16 cellular contexts compared by ENCODE assay signal in genomic region chr3:20047341-20047779, GRCh38. TPM values are rescaled to one million over a fixed set of nuclear protein-coding genes. Genes with fewer than 3 reads are reported as not detected.
DNase-seq lines count a peak whose midpoint lies in the region; ATAC-seq and TF ChIP-seq lines count a peak whose summit lies in the region.
"Had no signal": no experiment of that assay in that cellular context is flagged by ENCODE, and none has a peak within 500 bp of the region (broad histone marks: within the 10 kb centered on the region; RNA-seq: fewer than 3 reads in every experiment).

No MANE protein-coding gene starts in this region.

- H3K36me3 Mint-ChIP-seq in CD14-positive monocyte (peaks cover 4% of the 10 kb centered on the region in 2 donors), MCF 10A (ENCODE audit: insufficient read depth, unreplicated experiment) (no peaks in the 10 kb centered on the region)
- H3K36me3 Mint-ChIP-seq in naive thymus-derived CD4-positive, alpha-beta T cell = peaks cover 0 to 19% (median 2%) of the 10 kb centered on the region in 5 donors

- H3K4me1 ChIP-seq in KMS-11 (ENCODE audit: low read depth, poor library complexity, severe bottlenecking) (peaks cover 74% of the 10 kb centered on the region), sigmoid colon (peaks cover 0 to 52% (median 47%) of the 10 kb centered on the region in 4 donors)
- H3K4me1 ChIP-seq in naive thymus-derived CD4-positive, alpha-beta T cell (ENCODE audit: control insufficient read depth in 2 of 2, insufficient read depth in 2 of 2, low read length in 2 of 2) = peaks cover 34 to 40% of the 10 kb centered on the region in 2 donors

- H3K4me1 Mint-ChIP-seq in CD14-positive monocyte (peaks cover 45% of the 10 kb centered on the region), MCF 10A (ENCODE audit: insufficient read depth, unreplicated experiment) (peaks cover 13% of the 10 kb centered on the region)
- H3K4me1 Mint-ChIP-seq in naive thymus-derived CD4-positive, alpha-beta T cell = peaks cover 58 to 95% (median 86%) of the 10 kb centered on the region in 7 donors

- no peaks in the 10 kb centered on the region for H3K9me3 ChIP-seq in sigmoid colon
- no peaks in the 10 kb centered on the region for H3K9me3 ChIP-seq in naive thymus-derived CD4-positive, alpha-beta T cell (ENCODE audit: control insufficient read depth in 2 of 3, low read length in 3 of 3)
- H3K9me3 ChIP-seq: left lung had no signal

- DNase-seq in CD14-positive monocyte (ENCODE audit: low spot score) = no peak
- DNase-seq in sigmoid colon = no peak
- DNase-seq in MCF 10A (ENCODE audit: unreplicated experiment) = no peak
- no peak for DNase-seq in NCI-H187 treated with DMSO at 0.1 percent for 48 hours (lab: John Stamatoyannopoulos, UW)
- DNase-seq in naive thymus-derived CD4-positive, alpha-beta T cell = no peak
- DNase-seq: activated T-cell treated with anti-CD3 and anti-CD28 coated beads, Interleukin-2, amount 50 U/mL, for 4 hours; aorta; cortex of kidney; IMR-90; left lung; NCI-H446; WERI-Rb-1 had no signal

- TF ChIP-seq POLR2A in sigmoid colon (IDR thresholded peaks at IDR 0.05) = no peak

- H3K4me3 ChIP-seq in KMS-11 (IDR thresholded peaks at IDR 0.05; ENCODE audit: insufficient read depth, low read depth, low read length) (no peak overlapping the region), sigmoid colon (no peak overlapping the region)
- H3K4me3 ChIP-seq in naive thymus-derived CD4-positive, alpha-beta T cell (ENCODE audit: low read length) = no peak overlapping the region
- H3K4me3 ChIP-seq: left lung had no signal

- CTCF ChIA-PET in MCF 10A (lab: Yijun Ruan, JAX) = no interaction called here
- CTCF ChIA-PET in naive thymus-derived CD4-positive, alpha-beta T cell (lab: Charles Lee) = no interaction called here

- H3K27me3 Mint-ChIP-seq in CD14-positive monocyte (ENCODE audit: low read depth in 3 of 3) (peaks cover 0 to 6% (median 0%) of the 10 kb centered on the region in 3 donors), MCF 10A (ENCODE audit: insufficient read depth, unreplicated experiment) (no peaks in the 10 kb centered on the region)
- no peaks in the 10 kb centered on the region for H3K27me3 Mint-ChIP-seq in naive thymus-derived CD4-positive, alpha-beta T cell

- H3K27ac ChIP-seq in KMS-11 (peak overlapping the region; percentile 80; the same call in 1 of the 2 replicates), cingulate gyrus (ENCODE audit: low read depth, low read length) (peak overlapping the region; percentile 21), sigmoid colon (peak overlapping the region; percentile 1 to 63 (median 48))
- H3K27ac ChIP-seq in naive thymus-derived CD4-positive, alpha-beta T cell (ENCODE audit: low read depth, low read length) = no peak overlapping the region
- H3K27ac ChIP-seq: WERI-Rb-1 had no signal

- POLR2A ChIA-PET in MCF 10A (lab: Yijun Ruan, JAX) = no interaction called here
- POLR2A ChIA-PET in naive thymus-derived CD4-positive, alpha-beta T cell (lab: Charles Lee) = no interaction called here

- TF ChIP-seq CTCF in CD14-positive monocyte (IDR thresholded peaks at IDR 0.05) (no peak), KMS-11 (conservative IDR thresholded peaks at IDR 0.05; ENCODE audit: low read depth, low read length) (no peak), sigmoid colon (IDR thresholded peaks at IDR 0.05) (no peak), MCF 10A (IDR thresholded peaks at IDR 0.05; ENCODE audit: unreplicated experiment) (no peak)

- no peak for TF ChIP-seq EP300 in sigmoid colon (IDR thresholded peaks at IDR 0.05)

- H3K4me3 Mint-ChIP-seq in CD14-positive monocyte (peak overlapping the region in 1 of 2 donors; percentile 34), MCF 10A (ENCODE audit: unreplicated experiment) (no peak overlapping the region)
- H3K4me3 Mint-ChIP-seq in naive thymus-derived CD4-positive, alpha-beta T cell = no peak overlapping the region
- H3K4me3 Mint-ChIP-seq: activated T-cell treated with anti-CD3 and anti-CD28 coated beads, Interleukin-2, amount 50 U/mL, for 4 hours had no signal

- intact Hi-C loops in CD14-positive monocyte (cut with micrococcal nuclease) = loop anchor here in 1 of 2 donors (10.0 kb wide), 1 partner anchor 137 kb away; the partner anchor contains the start of gene SGO1
- intact Hi-C loops in sigmoid colon (cut with DNase I) = no loop called here
- intact Hi-C loops in MCF 10A (cut with micrococcal nuclease) = no loop called here
- intact Hi-C loops in naive thymus-derived CD4-positive, alpha-beta T cell (cut with micrococcal nuclease) = loop anchor here (10.0 kb wide), 1 partner anchor 1623 kb away; the partner anchor contains the start of gene SATB1 (in 2 of the 2)

- H3K79me2 ChIP-seq in KMS-11 (ENCODE audit: insufficient read depth, low read depth) = peaks cover 73% of the 10 kb centered on the region; the same call in 1 of the 2 replicates

- peaks cover 0 to 3% (median 0%) of the 10 kb centered on the region in 7 donors for H3K9me3 Mint-ChIP-seq in CD14-positive monocyte
- no peaks in the 10 kb centered on the region for H3K9me3 Mint-ChIP-seq in MCF 10A (ENCODE audit: unreplicated experiment)
- no peaks in the 10 kb centered on the region for H3K9me3 Mint-ChIP-seq in naive thymus-derived CD4-positive, alpha-beta T cell
- H3K9me3 Mint-ChIP-seq: activated T-cell treated with anti-CD3 and anti-CD28 coated beads, Interleukin-2, amount 50 U/mL, for 4 hours had no signal

- no TSS peak for BruUV-seq in MCF 10A (replicated peaks; lab: Mats Ljungman, UMichigan)

- 33 to 67% methylated on average over 7 of the region's 7 CpGs for WGBS in sigmoid colon, 2 donors

- H3K4me2 ChIP-seq in KMS-11 = peak overlapping the region; percentile 57; the same call in 1 of the 2 replicates

- no peaks in the 10 kb centered on the region for H3K27me3 ChIP-seq in KMS-11 (ENCODE audit: insufficient read depth, low read depth)
- no peaks in the 10 kb centered on the region for H3K27me3 ChIP-seq in sigmoid colon
- no peaks in the 10 kb centered on the region for H3K27me3 ChIP-seq in naive thymus-derived CD4-positive, alpha-beta T cell (ENCODE audit: control insufficient read depth in 2 of 2, insufficient read depth in 2 of 2, low read length in 2 of 2)
- H3K27me3 ChIP-seq: left lung had no signal

- ATAC-seq in naive thymus-derived CD4-positive, alpha-beta T cell = no peak
- no peak for ATAC-seq in HG02938 (IDR thresholded peaks at IDR 0.05; ENCODE audit: unreplicated experiment)
- ATAC-seq: activated T-cell treated with anti-CD3 and anti-CD28 coated beads, Interleukin-2, amount 50 U/mL, for 4 hours; left lung had no signal

- H2AFZ ChIP-seq in KMS-11 (ENCODE audit: low read depth) = no peak overlapping the region

- H3K27ac Mint-ChIP-seq in CD14-positive monocyte (peak overlapping the region; percentile 11 to 81 (median 46)), MCF 10A (ENCODE audit: low read depth, unreplicated experiment) (no peak overlapping the region)
- H3K27ac Mint-ChIP-seq in naive thymus-derived CD4-positive, alpha-beta T cell = peak overlapping the region in 4 of 9 donors; percentile 14 to 62 (median 48)

- H3K36me3 ChIP-seq in KMS-11 (ENCODE audit: insufficient read depth) = no peaks in the 10 kb centered on the region
- no peaks in the 10 kb centered on the region for H3K36me3 ChIP-seq in sigmoid colon
- no peaks in the 10 kb centered on the region for H3K36me3 ChIP-seq in naive thymus-derived CD4-positive, alpha-beta T cell (ENCODE audit: control insufficient read depth in 2 of 3, insufficient read depth in 3 of 3, low read length in 3 of 3)
- H3K36me3 ChIP-seq: left lung had no signal

- no peak overlapping the region for H3K9ac ChIP-seq in KMS-11

- H4K20me1 ChIP-seq in KMS-11 (ENCODE audit: insufficient read depth) = no peaks in the 10 kb centered on the region

RNA-seq across cellular contexts. Expression of gene KAT2B, which starts 7.1 kb away (rescaled TPM):
- polyA plus RNA-seq in CD14-positive monocyte = 1 to 10 TPM; 2.7 to 3.5 TPM
- 10 to 100 TPM; 27.2 to 49.2 (median 42.1) TPM for total RNA-seq in sigmoid colon
- 10 to 100 TPM; 10.8 to 18.7 (median 14.4) TPM for polyA plus RNA-seq in sigmoid colon
- total RNA-seq in MCF 10A (2022) = 9.4 and 10.4 TPM in 2 replicates
- 100 to 1,000 TPM in 1 of 5 experiments, 10 to 100 TPM in 4; 58.5 to 127 (median 62.5) TPM for total RNA-seq in naive thymus-derived CD4-positive, alpha-beta T cell
- 1 to 10 TPM; 1.7 to 2.4 TPM for polyA plus RNA-seq in naive thymus-derived CD4-positive, alpha-beta T cell

RNA-seq across cellular contexts. Expression of gene PP2D1, which starts 35.3 kb away (rescaled TPM):
- under 1 TPM; 0.41 to 0.56 TPM for polyA plus RNA-seq in CD14-positive monocyte
- not detected for total RNA-seq in sigmoid colon
- polyA plus RNA-seq in sigmoid colon = not detected
- total RNA-seq in MCF 10A (2022) = not detected in 2 replicates
- not detected for total RNA-seq in naive thymus-derived CD4-positive, alpha-beta T cell
- polyA plus RNA-seq in naive thymus-derived CD4-positive, alpha-beta T cell = under 1 TPM; 0.29 to 0.60 TPM
- total RNA-seq: activated T-cell treated with anti-CD3 and anti-CD28 coated beads, Interleukin-2, amount 50 U/mL, for 4 hours; aorta; H4; IMR-90; left lung had no signal
- polyA plus RNA-seq: aorta, IMR-90 had no signal

Comparison
In these comparisons a context has a peak if more than half of its experiments do, and no peak if none do; other contexts are left out.
1. intact Hi-C loops: an anchor here in naive thymus-derived CD4-positive, alpha-beta T cell (10.0 kb wide); none called in sigmoid colon and MCF 10A.